ENCODE assay signal across 17 cellular contexts in the genomic region with DNA sequence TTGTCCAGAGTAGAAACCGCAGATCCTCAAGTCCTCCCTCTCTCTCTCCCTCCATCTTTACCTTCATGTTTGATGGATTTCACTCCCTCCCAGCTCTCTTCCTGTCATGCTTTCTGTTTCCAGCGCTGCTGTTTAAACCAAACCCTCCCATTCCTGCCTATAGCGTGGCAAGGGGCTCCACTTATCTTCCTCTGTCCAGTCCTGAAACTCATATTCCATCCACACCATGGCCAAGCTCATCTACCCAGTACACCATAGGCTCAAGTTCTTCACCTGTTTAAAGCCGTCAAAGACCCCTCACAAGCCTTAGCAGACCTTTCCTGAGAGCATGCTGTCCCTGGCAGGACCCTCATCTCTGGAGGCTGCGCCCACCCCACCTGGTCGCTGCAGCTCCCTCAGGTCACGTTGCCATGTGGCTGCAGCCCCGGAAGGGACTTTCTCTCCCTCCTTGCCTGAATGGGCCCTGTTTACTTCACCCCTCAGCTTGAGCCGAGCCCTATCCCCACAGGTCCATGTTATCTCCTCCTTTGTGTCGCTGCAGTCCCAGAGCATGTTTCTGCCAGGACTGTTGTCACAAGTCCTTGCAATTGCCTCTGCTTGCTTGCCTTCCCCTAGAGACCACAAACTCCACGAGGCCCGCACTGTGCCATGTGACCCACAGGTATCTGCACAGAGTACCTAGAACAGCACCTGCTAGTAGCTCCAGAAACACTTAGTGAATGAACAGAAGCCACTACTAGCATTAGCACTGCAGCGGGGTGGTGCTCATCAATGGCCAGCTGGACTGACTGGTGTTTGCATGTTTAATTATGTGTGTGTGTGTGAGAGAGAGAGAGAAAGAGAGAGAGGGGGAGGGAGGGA.
A peak's percentile ranks its signal among the peaks of the same experiment; 100 is the strongest.
DNase-seq lines count a peak whose midpoint lies in the region; FAIRE-seq and TF ChIP-seq lines count a peak whose summit lies in the region.
"Had no signal": no experiment of that assay in that cellular context is flagged by ENCODE, and none has a peak within 500 bp of the region (broad histone marks: within the 10 kb centered on the region; RNA-seq: fewer than 3 reads in every experiment).

No MANE protein-coding gene starts in this region.

- H3K27me3 ChIP-seq in esophagus muscularis mucosa (peaks cover 0 to 12% (median 0%) of the 10 kb centered on the region in 4 donors), neural progenitor cell (no peaks in the 10 kb centered on the region)

- no peaks in the 10 kb centered on the region for H3K4me1 ChIP-seq in esophagus muscularis mucosa
- peaks cover 5% of the 10 kb centered on the region for H3K4me1 ChIP-seq in neural progenitor cell

- H3K79me2 ChIP-seq in neural progenitor cell (ENCODE audit: low read depth), result no peaks in the 10 kb centered on the region

- DNase-seq in NCI-H1105 treated with DMSO at 0.1 percent for 48 hours (lab: John Stamatoyannopoulos, UW), result peak; percentile 21
- DNase-seq in NCI-H1105 (lab: John Stamatoyannopoulos, UW), result no peak
- peak; percentile 83 to 92 for DNase-seq in NCI-H526 (lab: John Stamatoyannopoulos, UW)
- DNase-seq in esophagus muscularis mucosa (ENCODE audit: extremely low spot score), result peak; percentile 89
- DNase-seq in neural progenitor cell (ENCODE audit: low spot score), result no peak
- no peak for DNase-seq in urothelium cell line (ENCODE audit: low spot score)
- DNase-seq in activated T-cell treated with anti-CD3 and anti-CD28 coated beads, Interleukin-2, amount 50 U/mL, for 48 hours, result no peak
- no peak for DNase-seq in activated CD4-positive, CD25-positive, alpha-beta regulatory T cell treated with anti-CD3 and anti-CD28 coated beads, Interleukin-2, amount 50 U/mL, for 72 hours
- DNase-seq: Caco-2, GDM1, NCI-H1930, NCI-H446, SW 1271 had no signal

- H3K9ac ChIP-seq in neural progenitor cell, result no peak overlapping the region

- no peaks in the 10 kb centered on the region for H3K36me3 Mint-ChIP-seq in neural progenitor cell

- no peak for TF ChIP-seq CTCF in esophagus muscularis mucosa (IDR thresholded peaks at IDR 0.05)
- no peak for TF ChIP-seq CTCF in neural progenitor cell (IDR thresholded peaks at IDR 0.05)

- H3K4me3 Mint-ChIP-seq in neural progenitor cell, result no peak overlapping the region
- H3K4me3 Mint-ChIP-seq: B cell had no signal

- 76% methylated on average over 13 of the region's 13 CpGs for WGBS in esophagus muscularis mucosa

- TF ChIP-seq EP300 in esophagus muscularis mucosa (IDR thresholded peaks at IDR 0.05), result no peak

- intact Hi-C loops in esophagus muscularis mucosa (cut with DNase I), result loop anchor here (2.0 kb wide), 1 partner anchor 607 kb away; no protein-coding TSS in a partner anchor

- no peaks in the 10 kb centered on the region for H3F3A ChIP-seq in neural progenitor cell (ENCODE audit: low read depth)

- H3K4me3 ChIP-seq in esophagus muscularis mucosa (no peak overlapping the region), neural progenitor cell (no peak overlapping the region)
- H3K4me3 ChIP-seq: K562 had no signal

- peaks cover 11% of the 10 kb centered on the region for H3K27me3 Mint-ChIP-seq in neural progenitor cell (ENCODE audit: insufficient read depth, low read depth)

- no peak overlapping the region for H3K4me2 ChIP-seq in neural progenitor cell

- no peak for TF ChIP-seq POLR2A in esophagus muscularis mucosa (IDR thresholded peaks at IDR 0.05; ENCODE audit: low read depth)

- H3K36me3 ChIP-seq in esophagus muscularis mucosa (no peaks in the 10 kb centered on the region), neural progenitor cell (no peaks in the 10 kb centered on the region)

- no peaks in the 10 kb centered on the region for H3K9me3 ChIP-seq in esophagus muscularis mucosa
- H3K9me3 ChIP-seq in neural progenitor cell (ENCODE audit: low read depth), result no peaks in the 10 kb centered on the region
- H3K9me3 ChIP-seq: Caco-2 had no signal

- peaks cover 2% of the 10 kb centered on the region for H3K4me1 Mint-ChIP-seq in neural progenitor cell
- H3K4me1 Mint-ChIP-seq: B cell had no signal

- no peaks in the 10 kb centered on the region for H4K20me1 ChIP-seq in neural progenitor cell (ENCODE audit: low read depth)

- peak overlapping the region; percentile 5 for H3K27ac Mint-ChIP-seq in neural progenitor cell
- H3K27ac Mint-ChIP-seq: B cell had no signal

- H2AFZ ChIP-seq in neural progenitor cell (replicated peaks), result no peak overlapping the region

- no peak for FAIRE-seq in urothelium cell line (lab: Jason Lieb, UNC)
- FAIRE-seq: GM18507, K562 had no signal

- H3K27ac ChIP-seq in esophagus muscularis mucosa (replicated peaks in 1 of 4) (no peak overlapping the region), neural progenitor cell (no peak overlapping the region)
- H3K27ac ChIP-seq: 22Rv1 had no signal

- no peaks in the 10 kb centered on the region for H3K9me3 Mint-ChIP-seq in neural progenitor cell

Comparison
In these comparisons a context has a peak if more than half of its experiments do, and no peak if none do; other contexts are left out.
1. DNase-seq: peak in NCI-H1105 treated with DMSO at 0.1 percent for 48 hours (single experiment), NCI-H526 (2 of 2) and esophagus muscularis mucosa (single experiment); none in NCI-H1105 (single experiment), neural progenitor cell (single experiment), urothelium cell line (single experiment), activated T-cell treated with anti-CD3 and anti-CD28 coated beads, Interleukin-2, amount 50 U/mL, for 48 hours (0 of 2) and activated CD4-positive, CD25-positive, alpha-beta regulatory T cell treated with anti-CD3 and anti-CD28 coated beads, Interleukin-2, amount 50 U/mL, for 72 hours (single experiment).